In genomic region chr5:154190652-154191304, GRCh38 we compare ENCODE assay signal across 8 cellular contexts. TPM values are rescaled to one million over a fixed set of nuclear protein-coding genes. Genes with fewer than 3 reads are reported as not detected.
DNase-seq lines count a peak whose midpoint lies in the region; ATAC-seq and TF ChIP-seq lines count a peak whose summit lies in the region.

TSS of gene GALNT10 (plus strand) at chr5:154190733. CDS start at chr5:154190867, 134 bp downstream.

- H3K27me3 Mint-ChIP-seq in activated naive CD4-positive, alpha-beta T cell treated with anti-CD3 and anti-CD28 coated beads, Interleukin-2, amount 50 U/mL, for 24 hours, result no peaks in the 10 kb centered on the region
- peaks cover 18% of the 10 kb centered on the region for H3K27me3 Mint-ChIP-seq in glutamatergic neuron (ENCODE audit: unreplicated experiment)

- peaks cover 36% of the 10 kb centered on the region for H3K4me1 Mint-ChIP-seq in activated naive CD4-positive, alpha-beta T cell treated with anti-CD3 and anti-CD28 coated beads, Interleukin-2, amount 50 U/mL, for 24 hours
- H3K4me1 Mint-ChIP-seq in glutamatergic neuron (ENCODE audit: low read depth, unreplicated experiment), result peaks cover 17% of the 10 kb centered on the region

- H3K36me3 ChIP-seq in OCI-LY3 (replicated peaks; ENCODE audit: low read depth, low read length), result no peaks in the 10 kb centered on the region
- peaks cover 14% of the 10 kb centered on the region for H3K36me3 ChIP-seq in neutrophil
- no peaks in the 10 kb centered on the region for H3K36me3 ChIP-seq in vagina

- DNase-seq in COLO668 (lab: John Stamatoyannopoulos, UW; ENCODE audit: unreplicated experiment), result peak; percentile 78
- DNase-seq in glutamatergic neuron, result peak; percentile 76
- no peak for DNase-seq in vagina (ENCODE audit: extremely low spot score in 2 of 2)

- TF ChIP-seq POLR2A in vagina (IDR thresholded peaks at IDR 0.05), result no peak

- peak within 1 kb of the TSS; percentile 88 for H3K4me3 Mint-ChIP-seq in activated naive CD4-positive, alpha-beta T cell treated with anti-CD3 and anti-CD28 coated beads, Interleukin-2, amount 50 U/mL, for 24 hours
- H3K4me3 Mint-ChIP-seq in glutamatergic neuron (ENCODE audit: unreplicated experiment), result peak within 1 kb of the TSS; percentile 90

- H3K4me1 ChIP-seq in OCI-LY3 (ENCODE audit: low read length), result peaks cover 10% of the 10 kb centered on the region
- H3K4me1 ChIP-seq in neutrophil (ENCODE audit: control insufficient read depth in 1 of 2, insufficient read depth in 1 of 2, low read depth in 1 of 2, low read length in 1 of 2), result peaks cover 24 to 25% of the 10 kb centered on the region in 2 experiments
- H3K4me1 ChIP-seq in vagina, result peaks cover 41% of the 10 kb centered on the region

- peaks cover 6% of the 10 kb centered on the region; the same call in 1 of the 2 replicates for H3K79me2 ChIP-seq in OCI-LY3 (ENCODE audit: low read length)

- no peaks in the 10 kb centered on the region for H4K20me1 ChIP-seq in OCI-LY3 (ENCODE audit: insufficient read depth, low read length)

- peak within 1 kb of the TSS; percentile 97 for H3K4me3 ChIP-seq in OCI-LY3 (ENCODE audit: low read length)
- H3K4me3 ChIP-seq in neutrophil (ENCODE audit: low read depth in 1 of 2, low read length in 1 of 2), result peak within 1 kb of the TSS; percentile 90 to 91
- peak within 1 kb of the TSS; percentile 88 for H3K4me3 ChIP-seq in vagina

- H3K9me3 ChIP-seq in OCI-LY3 (ENCODE audit: insufficient read depth, low read length), result no peaks in the 10 kb centered on the region
- H3K9me3 ChIP-seq in neutrophil, result no peaks in the 10 kb centered on the region
- H3K9me3 ChIP-seq in vagina, result no peaks in the 10 kb centered on the region

- ATAC-seq in GM18907 (IDR thresholded peaks at IDR 0.05; ENCODE audit: unreplicated experiment) (peak; percentile 74), HG03066 (IDR thresholded peaks at IDR 0.05; ENCODE audit: low read depth, unreplicated experiment) (peak; percentile 69)

- intact Hi-C loops in vagina (cut with DNase I), result loop anchor here (10.0 kb wide), 1 partner anchor 214 kb away; no protein-coding TSS in a partner anchor

- no peak for TF ChIP-seq CTCF in OCI-LY3 (IDR thresholded peaks at IDR 0.05; ENCODE audit: low read depth, low read length)
- TF ChIP-seq CTCF in glutamatergic neuron (IDR thresholded peaks at IDR 0.05; ENCODE audit: partially characterized antibody, unreplicated experiment), result no peak
- no peak for TF ChIP-seq CTCF in neutrophil (IDR thresholded peaks at IDR 0.05)
- TF ChIP-seq CTCF in vagina (IDR thresholded peaks at IDR 0.05), result no peak

- peak within 1 kb of the TSS; percentile 96 for H3K27ac Mint-ChIP-seq in activated naive CD4-positive, alpha-beta T cell treated with anti-CD3 and anti-CD28 coated beads, Interleukin-2, amount 50 U/mL, for 24 hours
- H3K27ac Mint-ChIP-seq in glutamatergic neuron (ENCODE audit: unreplicated experiment), result peak within 1 kb of the TSS; percentile 77

- peak within 1 kb of the TSS; percentile 82 for H3K9ac ChIP-seq in OCI-LY3 (ENCODE audit: low read length)

- H3K36me3 Mint-ChIP-seq in activated naive CD4-positive, alpha-beta T cell treated with anti-CD3 and anti-CD28 coated beads, Interleukin-2, amount 50 U/mL, for 24 hours, result peaks cover 3% of the 10 kb centered on the region
- H3K36me3 Mint-ChIP-seq in glutamatergic neuron (ENCODE audit: unreplicated experiment), result no peaks in the 10 kb centered on the region

- H3K4me2 ChIP-seq in OCI-LY3 (ENCODE audit: low read length), result peak within 1 kb of the TSS; percentile 96

- H3K27me3 ChIP-seq in OCI-LY3 (ENCODE audit: low read depth, low read length) (peaks cover 4% of the 10 kb centered on the region; the same call in 1 of the 2 replicates), neutrophil (peaks cover 16% of the 10 kb centered on the region), vagina (no peaks in the 10 kb centered on the region)

- H3K27ac ChIP-seq in OCI-LY3 (ENCODE audit: low read length), result peak within 1 kb of the TSS; percentile 60
- peak within 1 kb of the TSS; percentile 72 for H3K27ac ChIP-seq in neutrophil
- H3K27ac ChIP-seq in vagina, result peak within 1 kb of the TSS; percentile 80

- peak within 1 kb of the TSS; percentile 74; the same call in 1 of the 2 replicates for H2AFZ ChIP-seq in OCI-LY3 (ENCODE audit: low read depth, low read length)

- H3K9me3 Mint-ChIP-seq in activated naive CD4-positive, alpha-beta T cell treated with anti-CD3 and anti-CD28 coated beads, Interleukin-2, amount 50 U/mL, for 24 hours, result no peaks in the 10 kb centered on the region
- H3K9me3 Mint-ChIP-seq in glutamatergic neuron (ENCODE audit: unreplicated experiment), result peaks cover 10% of the 10 kb centered on the region

RNA-seq across cellular contexts. Expression of gene GALNT10, which starts in this region (rescaled TPM):
- total RNA-seq in glutamatergic neuron (ENCODE audit: unreplicated experiment) (4.8 TPM), vagina (11.5 TPM)

Comparison
In these comparisons a context has a peak if more than half of its experiments do, and no peak if none do; other contexts are left out.
1. DNase-seq: peak in COLO668 (single experiment) and glutamatergic neuron (single experiment); none in vagina (0 of 2).
2. Peak in every context shown above with its lines, with median percentiles within 50 percentile points of each other: H3K27ac ChIP-seq and H3K4me3 ChIP-seq.